Comparison of ENCODE assay signal across 10 cellular contexts in genomic region chr20:31695849-31696804, GRCh38. TPM values are rescaled to one million over a fixed set of nuclear protein-coding genes. Genes with fewer than 3 reads are reported as not detected.
DNase-seq lines count a peak whose midpoint lies in the region; ATAC-seq and TF ChIP-seq lines count a peak whose summit lies in the region.
"Had no signal": no experiment of that assay in that cellular context is flagged by ENCODE, and none has a peak within 500 bp of the region (broad histone marks: within the 10 kb centered on the region; RNA-seq: fewer than 3 reads in every experiment).

No MANE protein-coding gene starts in this region.

- peaks cover 79% of the 10 kb centered on the region for H3K79me2 ChIP-seq in OCI-LY7 (ENCODE audit: insufficient read depth, low read depth, low read length)

- no peaks in the 10 kb centered on the region for H3K9me2 ChIP-seq in OCI-LY7 (ENCODE audit: insufficient read depth, low read length)

- in situ Hi-C loops in GM13976 (cut with MboI; ENCODE audit: low sequenced_read_pairs, unreplicated experiment) = no loop called here

- peak overlapping the region; percentile 82 for H3K27ac Mint-ChIP-seq in CD8-positive, alpha-beta T cell
- peak overlapping the region; percentile 18 for H3K27ac Mint-ChIP-seq in endodermal cell
- H3K27ac Mint-ChIP-seq: memory B cell had no signal

- no peak overlapping the region for H3K4me3 Mint-ChIP-seq in CD8-positive, alpha-beta T cell
- no peak overlapping the region for H3K4me3 Mint-ChIP-seq in endodermal cell
- H3K4me3 Mint-ChIP-seq: memory B cell had no signal

- CTCF ChIA-PET in CD8-positive, alpha-beta T cell (lab: Charles Lee) = interaction anchor here (0.7 to 4.6 kb wide), 5 partner anchors 18 to 52 kb away, joined by 3 to 22 read pairs (median 4); partner anchors contain the start of gene BCL2L1
- CTCF ChIA-PET in OCI-LY7 (lab: Charles Lee; ENCODE audit: unreplicated experiment) = interaction anchor here (0.5 to 1.5 kb wide), 3 partner anchors 11 to 271 kb away, joined by 3 to 7 read pairs (median 5); no protein-coding TSS in a partner anchor

- 94% methylated on average over 11 to 12 of the region's 12 CpGs for WGBS in endodermal cell (ENCODE audit: insufficient coverage in 1 of 2, insufficient read length in 1 of 2), 2 experiments

- no peak overlapping the region for H2AFZ ChIP-seq in OCI-LY7 (ENCODE audit: low read length)

- no peak overlapping the region for H3K27ac ChIP-seq in CD8-positive, alpha-beta T cell (ENCODE audit: low read depth, low read length)
- H3K27ac ChIP-seq in OCI-LY7 (ENCODE audit: low read depth, low read length, poor library complexity, severe bottlenecking) (peak overlapping the region; percentile 54), endodermal cell (ENCODE audit: low read depth, low read length) (no peak overlapping the region)

- intact Hi-C loops in CD8-positive, alpha-beta T cell (cut with DNase I, micrococcal nuclease) = no loop called here
- intact Hi-C loops in OCI-LY7 (cut with micrococcal nuclease; ENCODE audit: unreplicated experiment) = no loop called here

- BruUV-seq in OCI-LY7 (replicated peaks; lab: Mats Ljungman, UMichigan) = no TSS peak

- H3K27me3 ChIP-seq in CD8-positive, alpha-beta T cell (ENCODE audit: insufficient read depth, low read length) = no peaks in the 10 kb centered on the region
- no peaks in the 10 kb centered on the region for H3K27me3 ChIP-seq in endodermal cell (ENCODE audit: control insufficient read depth, insufficient read depth, low read length, poor library complexity, severe bottlenecking)

- H3K4me1 ChIP-seq in CD8-positive, alpha-beta T cell (ENCODE audit: insufficient read depth, low read length) = peaks cover 27% of the 10 kb centered on the region
- peaks cover 70% of the 10 kb centered on the region for H3K4me1 ChIP-seq in OCI-LY7 (ENCODE audit: insufficient read depth, low read length, poor library complexity, severe bottlenecking)
- peaks cover 7% of the 10 kb centered on the region for H3K4me1 ChIP-seq in endodermal cell (ENCODE audit: control insufficient read depth, insufficient read depth, low read length)

- no peak overlapping the region for H3K9ac ChIP-seq in endodermal cell (ENCODE audit: extremely low read depth, low read length, poor library complexity, severe bottlenecking)

- no peaks in the 10 kb centered on the region for H3K9me3 Mint-ChIP-seq in CD8-positive, alpha-beta T cell
- H3K9me3 Mint-ChIP-seq in endodermal cell = no peaks in the 10 kb centered on the region
- H3K9me3 Mint-ChIP-seq: memory B cell had no signal

- no peaks in the 10 kb centered on the region for H4K20me1 ChIP-seq in OCI-LY7 (ENCODE audit: insufficient read depth, low read length)

- peaks cover 50% of the 10 kb centered on the region for H3K36me3 Mint-ChIP-seq in CD8-positive, alpha-beta T cell
- H3K36me3 Mint-ChIP-seq in endodermal cell (ENCODE audit: low read depth) = peaks cover 52% of the 10 kb centered on the region

- no peaks in the 10 kb centered on the region for H3K27me3 Mint-ChIP-seq in CD8-positive, alpha-beta T cell (ENCODE audit: low read depth)
- H3K27me3 Mint-ChIP-seq in endodermal cell (ENCODE audit: insufficient read depth) = no peaks in the 10 kb centered on the region
- H3K27me3 Mint-ChIP-seq: memory B cell had no signal

- H3K4me2 ChIP-seq in OCI-LY7 (ENCODE audit: low read length) = no peak overlapping the region

- no peaks in the 10 kb centered on the region for H3K9me3 ChIP-seq in CD8-positive, alpha-beta T cell (ENCODE audit: low read length)
- H3K9me3 ChIP-seq in OCI-LY7 (ENCODE audit: low read length) = no peaks in the 10 kb centered on the region
- H3K9me3 ChIP-seq in endodermal cell (ENCODE audit: control insufficient read depth, low read length) = no peaks in the 10 kb centered on the region

- H3K4me1 Mint-ChIP-seq in CD8-positive, alpha-beta T cell (ENCODE audit: low read depth) = peaks cover 55% of the 10 kb centered on the region
- H3K4me1 Mint-ChIP-seq in endodermal cell = peaks cover 57% of the 10 kb centered on the region

- H3K36me3 ChIP-seq in CD8-positive, alpha-beta T cell (ENCODE audit: insufficient read depth, low read length) = peaks cover 7% of the 10 kb centered on the region
- H3K36me3 ChIP-seq in OCI-LY7 (ENCODE audit: insufficient read depth, low read length) (peaks cover 62% of the 10 kb centered on the region), endodermal cell (ENCODE audit: control insufficient read depth, insufficient read depth, low read length) (peaks cover 28% of the 10 kb centered on the region)

- POLR2A ChIA-PET in CD8-positive, alpha-beta T cell (lab: Charles Lee) = no interaction called here
- POLR2A ChIA-PET in OCI-LY7 (lab: Charles Lee) = interaction anchor here (0.6 to 3.3 kb wide), 7 partner anchors 9 to 71 kb away, joined by 3 to 14 read pairs (median 4); no protein-coding TSS in a partner anchor

- no peak overlapping the region for H3K4me3 ChIP-seq in CD8-positive, alpha-beta T cell (ENCODE audit: low read depth, low read length)
- H3K4me3 ChIP-seq in OCI-LY7 (ENCODE audit: low read depth, low read length, poor library complexity, severe bottlenecking) = no peak overlapping the region
- H3K4me3 ChIP-seq in endodermal cell (ENCODE audit: low read length) = no peak overlapping the region

- no peak for TF ChIP-seq CTCF in CD8-positive, alpha-beta T cell (IDR thresholded peaks at IDR 0.05)
- TF ChIP-seq CTCF in OCI-LY7 (conservative IDR thresholded peaks at IDR 0.05; ENCODE audit: low read length) (no peak), endodermal cell (conservative IDR thresholded peaks at IDR 0.05) (no peak), omental fat pad (IDR thresholded peaks at IDR 0.05) (no peak), GM13976 (IDR thresholded peaks at IDR 0.05; ENCODE audit: borderline replicate concordance, control extremely low read depth, extremely low read depth, insufficient read depth, missing control alignments) (no peak)

- no peak for DNase-seq in CD8-positive, alpha-beta T cell
- no peak for DNase-seq in OCI-LY7 (ENCODE audit: low spot score)
- DNase-seq in endodermal cell = no peak
- no peak for DNase-seq in omental fat pad (ENCODE audit: low spot score)
- no peak for DNase-seq in stimulated activated CD4-positive, alpha-beta T cell treated with anti-CD3 and anti-CD28 coated beads, Interleukin-12 subunit alpha, Interleukin-12 subunit beta, amount 100 ng/mL, for 4 hours
- DNase-seq in GM13976 (ENCODE audit: low spot score) = no peak
- DNase-seq in cortex of kidney (lab: John Stamatoyannopoulos, UW) = no peak

- no peak for ATAC-seq in CD8-positive, alpha-beta T cell
- peak; percentile 73 for ATAC-seq in omental fat pad (ENCODE audit: low FRiP score)
- ATAC-seq in HG02642 (IDR thresholded peaks at IDR 0.05; ENCODE audit: poor library complexity, unreplicated experiment) = no peak

RNA-seq across cellular contexts. Expression of gene BCL2L1, which starts 26.5 kb away (rescaled TPM):
- 1 to 10 TPM; 9.5 to 9.7 TPM for total RNA-seq in CD8-positive, alpha-beta T cell
- 83.2 and 88.8 TPM in 2 replicates for total RNA-seq in OCI-LY7 (2014; rRNA removed; shearing (Covaris generic))
- 64.2 and 71.5 TPM in 2 replicates for total RNA-seq in OCI-LY7 (2022)
- 10 to 100 TPM; 60.3 to 89.5 TPM for total RNA-seq in endodermal cell
- 46.6 TPM for polyA plus RNA-seq in endodermal cell (2013, experiment 1 of 2)
- 43.2 TPM for polyA plus RNA-seq in endodermal cell (2013, experiment 2 of 2)
- total RNA-seq in omental fat pad = 100 to 1,000 TPM in 2 of 4 donors, 10 to 100 TPM in 2; 65.0 to 140 (median 112) TPM

RNA-seq across cellular contexts. Expression of gene TPX2, which starts 43.0 kb away (rescaled TPM):
- total RNA-seq in CD8-positive, alpha-beta T cell = under 1 TPM; 0.62 to 0.75 TPM
- 121 and 134 TPM in 2 replicates for total RNA-seq in OCI-LY7 (2014; rRNA removed; shearing (Covaris generic))
- total RNA-seq in OCI-LY7 (2022) (173 and 183 TPM in 2 replicates), endodermal cell (100 to 1,000 TPM; 108 to 118 TPM), omental fat pad (1 to 10 TPM in 2 of 4 donors, under 1 TPM in 2; 0.82 to 4.8 (median 0.97) TPM)
- polyA plus RNA-seq in endodermal cell (2013, experiment 1 of 2) = 137 TPM
- polyA plus RNA-seq in endodermal cell (2013, experiment 2 of 2) = 134 TPM

RNA-seq across cellular contexts. Expression of gene COX4I2, which starts 58.4 kb away (rescaled TPM):
- not detected for total RNA-seq in CD8-positive, alpha-beta T cell
- not detected in 2 replicates for total RNA-seq in OCI-LY7 (2014; rRNA removed; shearing (Covaris generic))
- total RNA-seq in OCI-LY7 (2022) (not detected in 2 replicates), endodermal cell (not detected), omental fat pad (10 to 100 TPM in 1 of 4 donors, 1 to 10 TPM in 2, not detected in 1; 1.0 to 17.0 (median 1.8) TPM)
- not detected for polyA plus RNA-seq in endodermal cell (2013, experiment 1 of 2)
- not detected for polyA plus RNA-seq in endodermal cell (2013, experiment 2 of 2)
- total RNA-seq: activated CD8-positive, alpha-beta memory T cell treated with anti-CD3 and anti-CD28 coated beads for 36 hours had no signal

Comparison
In these comparisons a context has a peak if more than half of its experiments do, and no peak if none do; other contexts are left out.
1. RNA of gene BCL2L1, which starts 26.5 kb away (total RNA-seq): 65.0 to 140 TPM in omental fat pad, 60.3 to 89.5 TPM in endodermal cell and 64.2 to 88.8 TPM in OCI-LY7; 9.5 to 9.7 TPM in CD8-positive, alpha-beta T cell; every median in the first group is over 4 times any median in the second.
2. RNA of gene TPX2, which starts 43.0 kb away (total RNA-seq): 121 to 183 TPM in OCI-LY7 and 108 to 118 TPM in endodermal cell; 0.82 to 4.8 TPM in omental fat pad and 0.62 to 0.75 TPM in CD8-positive, alpha-beta T cell; every median in the first group is over 10 times any median in the second.